In the genomic region with DNA sequence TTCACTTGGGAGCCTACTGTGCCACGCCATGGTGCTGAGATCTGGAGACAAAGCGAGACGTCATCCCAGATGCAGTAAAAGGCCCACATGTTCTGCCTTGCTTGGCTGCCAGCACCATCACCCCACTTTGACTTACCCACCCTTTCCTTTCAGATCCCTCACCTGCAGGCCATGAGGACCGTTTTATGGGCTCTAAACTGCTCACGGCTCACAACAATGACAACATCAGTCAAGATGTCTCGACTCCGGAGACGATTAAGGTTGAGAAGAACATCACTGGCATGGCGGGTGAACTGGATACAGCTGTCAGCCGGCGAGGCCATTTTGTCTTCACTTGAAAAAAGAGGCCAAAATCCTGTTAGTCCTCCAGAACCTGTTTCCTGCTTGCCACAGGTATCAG, we compare ENCODE assay signal across 19 cellular contexts. TPM values are rescaled to one million over a fixed set of nuclear protein-coding genes. Genes with fewer than 3 reads are reported as not detected.
DNase-seq lines count a peak whose midpoint lies in the region; ATAC-seq and TF ChIP-seq lines count a peak whose summit lies in the region.
"Had no signal": no experiment of that assay in that cellular context is flagged by ENCODE, and none has a peak within 500 bp of the region (broad histone marks: within the 10 kb centered on the region; RNA-seq: fewer than 3 reads in every experiment).

No MANE protein-coding gene starts in this region.

- no peak for ATAC-seq in psoas muscle
- ATAC-seq: HCT116 had no signal

- H3K4me1 ChIP-seq in BLaER1 treated with 17β-estradiol and CSF1 and Interleukin-3, amounts not matched to agents 10 nM and 100 nM, result peaks cover 40 to 69% (median 52%) of the 10 kb centered on the region in 10 experiments
- H3K4me1 ChIP-seq in Karpas-422 (ENCODE audit: low read length), result peaks cover 79% of the 10 kb centered on the region
- peaks cover 61% of the 10 kb centered on the region for H3K4me1 ChIP-seq in psoas muscle
- peaks cover 9 to 59% (median 43%) of the 10 kb centered on the region in 5 donors for H3K4me1 ChIP-seq in subcutaneous abdominal adipose tissue (ENCODE audit: control insufficient read depth in 5 of 5, insufficient read depth in 5 of 5, low read length in 5 of 5)
- no peaks in the 10 kb centered on the region for H3K4me1 ChIP-seq in prostate gland (replicated peaks)
- H3K4me1 ChIP-seq in spleen, result peaks cover 0 to 43% (median 23%) of the 10 kb centered on the region in 6 donors
- H3K4me1 ChIP-seq: BE2C had no signal

- H3K9me2 ChIP-seq in Karpas-422 (replicated peaks; ENCODE audit: insufficient read depth, low read length), result no peaks in the 10 kb centered on the region

- H3K4me3 ChIP-seq in BLaER1 treated with 17β-estradiol and CSF1 and Interleukin-3, amounts not matched to agents 10 nM and 100 nM, result no peak overlapping the region
- no peak overlapping the region for H3K4me3 ChIP-seq in Karpas-422 (ENCODE audit: low read length)
- no peak overlapping the region for H3K4me3 ChIP-seq in psoas muscle
- H3K4me3 ChIP-seq in subcutaneous abdominal adipose tissue (ENCODE audit: low read depth in 1 of 5, low read length in 5 of 5), result no peak overlapping the region
- H3K4me3 ChIP-seq in prostate gland, result no peak overlapping the region
- H3K4me3 ChIP-seq in spleen, result no peak overlapping the region

- no peak overlapping the region for H3K9ac ChIP-seq in BLaER1 treated with 17β-estradiol and CSF1 and Interleukin-3, amounts not matched to agents 10 nM and 100 nM
- H3K9ac ChIP-seq in Karpas-422 (ENCODE audit: low read length) (no peak overlapping the region), subcutaneous abdominal adipose tissue (ENCODE audit: low read length in 5 of 5) (no peak overlapping the region)

- no peaks in the 10 kb centered on the region for H3K27me3 ChIP-seq in BLaER1 treated with 17β-estradiol and CSF1 and Interleukin-3, amounts not matched to agents 10 nM and 100 nM
- H3K27me3 ChIP-seq in Karpas-422 (ENCODE audit: low read length) (no peaks in the 10 kb centered on the region), psoas muscle (ENCODE audit: insufficient read depth in 3 of 3, low read length in 2 of 3) (no peaks in the 10 kb centered on the region), subcutaneous abdominal adipose tissue (ENCODE audit: control insufficient read depth in 5 of 5, insufficient read depth in 4 of 5, low read length in 5 of 5) (no peaks in the 10 kb centered on the region), prostate gland (replicated peaks; ENCODE audit: insufficient read depth) (no peaks in the 10 kb centered on the region), spleen (replicated peaks in 1 of 7) (no peaks in the 10 kb centered on the region)

- H3K36me3 ChIP-seq in BLaER1 treated with 17β-estradiol and CSF1 and Interleukin-3, amounts not matched to agents 10 nM and 100 nM, result peaks cover 62 to 76% (median 65%) of the 10 kb centered on the region in 11 experiments
- H3K36me3 ChIP-seq in Karpas-422 (ENCODE audit: insufficient read depth, low read length), result peaks cover 88% of the 10 kb centered on the region
- peaks cover 6 to 70% of the 10 kb centered on the region in 2 donors for H3K36me3 ChIP-seq in psoas muscle (ENCODE audit: insufficient read depth in 1 of 2, low read depth in 1 of 2)
- H3K36me3 ChIP-seq in subcutaneous abdominal adipose tissue (ENCODE audit: control insufficient read depth in 5 of 5, insufficient read depth in 5 of 5, low read length in 5 of 5), result peaks cover 33 to 64% (median 59%) of the 10 kb centered on the region in 5 donors
- H3K36me3 ChIP-seq in prostate gland, result peaks cover 34 to 37% of the 10 kb centered on the region in 2 donors
- peaks cover 5 to 75% (median 59%) of the 10 kb centered on the region in 6 donors for H3K36me3 ChIP-seq in spleen

- peak; percentile 53 for DNase-seq in Karpas-422
- DNase-seq in psoas muscle, result no peak
- DNase-seq in caudate nucleus (lab: John Stamatoyannopoulos, UW), result no peak
- DNase-seq in anterior cingulate cortex (lab: John Stamatoyannopoulos, UW), result no peak
- DNase-seq in prostate gland (ENCODE audit: low spot score), result no peak
- DNase-seq in spleen, result no peak
- DNase-seq: ACHN; BE2C; CD4-positive, alpha-beta memory T cell; DMS153; DMS79 treated with DMSO at 0.1 percent for 48 hours; GF-D8; GOT3; H7; HFFc6 had no signal

- peaks cover 56% of the 10 kb centered on the region for H3K79me2 ChIP-seq in Karpas-422 (ENCODE audit: low read length)

- intact Hi-C loops in psoas muscle (cut with DNase I) (loop anchor here in 1 of 2 donors (10.0 kb wide), 1 partner anchor 1411 kb away; no protein-coding TSS in a partner anchor), prostate gland (cut with DNase I) (no loop called here), spleen (cut with DNase I; ENCODE audit: low total_unique reads) (no loop called here)

- peaks cover 9 to 96% (median 74%) of the 10 kb centered on the region in 11 experiments; a peak in 19 of 22 replicates for H4K20me1 ChIP-seq in BLaER1 treated with 17β-estradiol and CSF1 and Interleukin-3, amounts not matched to agents 10 nM and 100 nM
- H4K20me1 ChIP-seq in Karpas-422 (ENCODE audit: insufficient read depth, low read depth, low read length), result peaks cover 99% of the 10 kb centered on the region

- 75 to 88% (median 77%) methylated on average over 11 of the region's 11 CpGs for WGBS in psoas muscle, 3 donors
- 85% methylated on average over 11 of the region's 11 CpGs for WGBS in prostate gland
- WGBS in spleen, 5 donors, result 91 to 95% (median 95%) methylated on average over 11 of the region's 11 CpGs

- peak overlapping the region in 2 of 11 experiments; percentile 98 to 99; a peak in 4 of 22 replicates for H3K27ac ChIP-seq in BLaER1 treated with 17β-estradiol and CSF1 and Interleukin-3, amounts not matched to agents 10 nM and 100 nM
- H3K27ac ChIP-seq in Karpas-422 (ENCODE audit: low read length) (peak overlapping the region; percentile 98; the same call in 1 of the 2 replicates), psoas muscle (peak overlapping the region; percentile 100), subcutaneous abdominal adipose tissue (ENCODE audit: low read depth, low read length) (peak overlapping the region; percentile 100), caudate nucleus (ENCODE audit: low read depth, low read length) (no peak overlapping the region), prostate gland (no peak overlapping the region), spleen (no peak overlapping the region)

- H3K4me2 ChIP-seq in BLaER1 treated with 17β-estradiol and CSF1 and Interleukin-3, amounts not matched to agents 10 nM and 100 nM, result peak overlapping the region in 6 of 11 experiments; percentile 1 to 99 (median 96); a peak in 6 of 22 replicates
- no peak overlapping the region for H3K4me2 ChIP-seq in Karpas-422 (ENCODE audit: low read depth, low read length, poor library complexity, severe bottlenecking)

- no peak overlapping the region for H2AFZ ChIP-seq in Karpas-422 (ENCODE audit: low read length)

- TF ChIP-seq CTCF in psoas muscle (IDR thresholded peaks at IDR 0.05) (no peak), prostate gland (IDR thresholded peaks at IDR 0.05) (no peak), spleen (IDR thresholded peaks at IDR 0.05 in 8 of 11, conservative IDR thresholded peaks at IDR 0.05 in 3 of 11) (no peak)

- no peak for TF ChIP-seq POLR2A in prostate gland (IDR thresholded peaks at IDR 0.05)
- no peak for TF ChIP-seq POLR2A in spleen (IDR thresholded peaks at IDR 0.05)

- H3K9me3 ChIP-seq in BLaER1 treated with 17β-estradiol and CSF1 and Interleukin-3, amounts not matched to agents 10 nM and 100 nM (replicated peaks in 1 of 11), result no peaks in the 10 kb centered on the region
- H3K9me3 ChIP-seq in Karpas-422 (ENCODE audit: low read length) (no peaks in the 10 kb centered on the region), psoas muscle (no peaks in the 10 kb centered on the region), subcutaneous abdominal adipose tissue (ENCODE audit: control insufficient read depth in 5 of 5, low read length in 5 of 5) (no peaks in the 10 kb centered on the region), prostate gland (no peaks in the 10 kb centered on the region), spleen (no peaks in the 10 kb centered on the region)
- H3K9me3 ChIP-seq: BE2C had no signal

RNA-seq across cellular contexts. Expression of a gene that starts 11.9 kb away (rescaled TPM):
- 488 and 569 TPM in 2 replicates for total RNA-seq in Karpas-422 (2014; rRNA removed; shearing (Covaris generic); ENCODE audit: low replicate concordance)
- total RNA-seq in psoas muscle (100 to 1,000 TPM; 235 to 524 (median 312) TPM), prostate gland (100 to 1,000 TPM in 1 of 2 donors, 10 to 100 TPM in 1; 50.1 to 105 TPM), spleen (100 to 1,000 TPM in 6 of 7 donors, 10 to 100 TPM in 1; 84.4 to 444 (median 168) TPM)
- polyA plus RNA-seq in psoas muscle (100 to 1,000 TPM in 2 of 3 donors, 10 to 100 TPM in 1; 43.2 to 276 (median 172) TPM), spleen (10 to 100 TPM in 2 of 3 donors, 1 to 10 TPM in 1; 9.5 to 13.9 (median 12.0) TPM)

RNA-seq across cellular contexts. Expression of a gene that starts 31.0 kb away (rescaled TPM):
- total RNA-seq in Karpas-422 (2014; rRNA removed; shearing (Covaris generic); ENCODE audit: low replicate concordance), result not detected in 2 replicates
- 1 to 10 TPM in 1 of 4 donors, under 1 TPM in 2, not detected in 1; 0.21 to 4.0 (median 0.32) TPM for total RNA-seq in psoas muscle
- polyA plus RNA-seq in psoas muscle, result under 1 TPM in 2 of 3 donors, not detected in 1; 0.08 to 0.66 TPM
- not detected for total RNA-seq in prostate gland
- not detected for total RNA-seq in spleen
- not detected for polyA plus RNA-seq in spleen
- total RNA-seq: CD4-positive, alpha-beta memory T cell; H7; HFFc6 had no signal
- polyA plus RNA-seq: CD14-positive monocyte; CD4-positive, alpha-beta memory T cell had no signal

Comparison
In these comparisons a context has a peak if more than half of its experiments do, and no peak if none do; other contexts are left out.
1. H3K27ac ChIP-seq: peak in Karpas-422 (single experiment), psoas muscle (single experiment) and subcutaneous abdominal adipose tissue (single experiment); none in caudate nucleus (single experiment), prostate gland (0 of 2) and spleen (0 of 8).